17 cellular contexts compared by ENCODE assay signal in the genomic region with DNA sequence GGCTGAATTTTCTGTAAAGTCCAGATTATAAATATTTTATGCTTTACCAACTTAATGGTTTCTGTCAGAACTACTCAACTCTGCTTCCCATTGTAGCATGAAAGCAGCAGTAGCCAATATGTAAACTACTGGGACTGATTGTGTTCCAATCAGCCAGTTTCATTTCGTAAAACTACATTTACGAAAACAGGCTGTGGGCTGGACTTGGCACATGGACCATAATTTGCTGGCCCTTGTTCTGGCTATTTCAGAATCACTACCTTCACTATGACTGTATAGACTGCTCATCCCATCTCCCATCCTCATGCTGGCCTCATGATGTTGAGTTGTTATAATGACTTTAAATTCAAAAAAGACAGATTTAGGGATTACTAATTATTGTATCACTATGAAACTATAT. TPM values are rescaled to one million over a fixed set of nuclear protein-coding genes. Genes with fewer than 3 reads are reported as not detected.
DNase-seq lines count a peak whose midpoint lies in the region; ATAC-seq and TF ChIP-seq lines count a peak whose summit lies in the region.
"Had no signal": no experiment of that assay in that cellular context is flagged by ENCODE, and none has a peak within 500 bp of the region (broad histone marks: within the 10 kb centered on the region; RNA-seq: fewer than 3 reads in every experiment).

No MANE protein-coding gene starts in this region.

- TF ChIP-seq CTCF in choroid plexus epithelial cell (conservative IDR thresholded peaks at IDR 0.05; ENCODE audit: low read depth, low read length) (no peak), fibroblast of the aortic adventitia (IDR thresholded peaks at IDR 0.05; ENCODE audit: insufficient read depth, low read length) (no peak)

- H3K4me3 ChIP-seq in choroid plexus epithelial cell (ENCODE audit: low read depth, low read length), result no peak overlapping the region
- H3K4me3 ChIP-seq in fibroblast of the aortic adventitia (ENCODE audit: low read depth, low read length), result no peak overlapping the region

- ATAC-seq in HG03159 (IDR thresholded peaks at IDR 0.05; ENCODE audit: unreplicated experiment) (no peak), GM21786 (IDR thresholded peaks at IDR 0.05; ENCODE audit: unreplicated experiment) (no peak)
- no peak for ATAC-seq in stimulated activated naive CD8-positive, alpha-beta T cell treated with anti-CD3 and anti-CD28 coated beads, Interleukin-15, Interleukin-2, amounts not matched to agents 100 U/mL and 50 U/mL, for 24 hours

- DNase-seq in M059J (ENCODE audit: low read depth), result peak; percentile 31
- DNase-seq in choroid plexus epithelial cell (ENCODE audit: low read depth), result peak; percentile 28
- peak; percentile 37 for DNase-seq in fibroblast of the aortic adventitia (ENCODE audit: low read depth)
- DNase-seq in retina, result peak; percentile 39
- DNase-seq in COR-L47 (lab: John Stamatoyannopoulos, UW), result no peak
- no peak for DNase-seq in stimulated activated naive CD8-positive, alpha-beta T cell treated with anti-CD3 and anti-CD28 coated beads, Interleukin-15, Interleukin-2, amounts not matched to agents 100 U/mL and 50 U/mL, for 24 hours
- DNase-seq: CD4-positive, CD25-positive, alpha-beta regulatory T cell; EL; H7; NCI-H1436; NCI-H2029 treated with DMSO at 0.1 percent for 48 hours; NCI-H2171 treated with DMSO at 0.1 percent for 48 hours; NCI-H446 treated with DMSO at 0.1 percent for 48 hours; NCI-H82 had no signal

RNA-seq across cellular contexts. Expression of a gene that starts 38.7 kb away (rescaled TPM):
- 6.6 and 10.0 TPM in 2 replicates for total RNA-seq in M059J (2014; rRNA removed; shearing (Covaris generic))
- 4.7 and 22.5 TPM in 2 replicates for total RNA-seq in fibroblast of the aortic adventitia (ENCODE audit: low replicate concordance)
- total RNA-seq: B cell had no signal

Comparison
In these comparisons a context has a peak if more than half of its experiments do, and no peak if none do; other contexts are left out.
1. DNase-seq: peak in M059J (single experiment), choroid plexus epithelial cell (single experiment), fibroblast of the aortic adventitia (single experiment) and retina (single experiment); none in COR-L47 (single experiment) and stimulated activated naive CD8-positive, alpha-beta T cell treated with anti-CD3 and anti-CD28 coated beads, Interleukin-15, Interleukin-2, amounts not matched to agents 100 U/mL and 50 U/mL, for 24 hours (single experiment).